Comparison of ENCODE assay signal across 21 cellular contexts in the genomic region with DNA sequence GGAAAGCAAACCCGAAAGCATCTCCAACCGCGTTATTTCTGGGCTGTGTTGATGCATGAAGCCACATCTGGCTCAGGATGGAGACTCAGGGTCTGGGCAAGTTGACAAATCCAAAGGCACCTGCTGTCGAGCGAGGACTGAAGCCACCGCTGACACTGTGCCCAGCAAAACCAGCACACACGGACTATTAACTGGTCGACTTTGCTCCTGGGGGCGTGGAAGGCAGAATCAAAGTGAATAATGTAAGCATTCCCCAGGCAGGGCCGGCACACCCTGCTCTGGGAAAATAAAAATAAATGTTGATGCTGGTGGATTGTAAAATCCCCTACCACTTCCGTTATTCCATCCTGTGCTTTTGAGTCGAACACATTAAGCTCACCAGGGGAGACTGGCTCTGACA.
"Had no signal": no experiment of that assay in that cellular context is flagged by ENCODE, and none has a peak within 500 bp of the region (broad histone marks: within the 10 kb centered on the region; RNA-seq: fewer than 3 reads in every experiment).

No MANE protein-coding gene starts in this region.

- ATAC-seq: activated CD8-positive, alpha-beta T cell treated with anti-CD3 and anti-CD28 coated beads for 36 hours; effector memory CD8-positive, alpha-beta T cell; naive thymus-derived CD4-positive, alpha-beta T cell; pancreas; right lobe of liver had no signal

- H3K27me3 ChIP-seq: neutrophil, pancreas, right lobe of liver, testis, upper lobe of left lung had no signal

- H3K27ac ChIP-seq: neutrophil, pancreas, right lobe of liver, stomach, testis, upper lobe of left lung had no signal

- H3K4me1 Mint-ChIP-seq: activated naive CD8-positive, alpha-beta T cell treated with anti-CD3 and anti-CD28 coated beads, Interleukin-2, amount 10 ng/mL, durations not matched to agents 7 days and 5 days had no signal

- H3K36me3 Mint-ChIP-seq: activated naive CD8-positive, alpha-beta T cell treated with anti-CD3 and anti-CD28 coated beads, Interleukin-2, amount 10 ng/mL, durations not matched to agents 7 days and 5 days; naive thymus-derived CD4-positive, alpha-beta T cell had no signal

- DNase-seq: activated CD4-positive, alpha-beta T cell treated with anti-CD3 and anti-CD28 coated beads, Interleukin-2, amount 10 ng/mL, durations not matched to agents 24 days and 14 days; activated CD4-positive, CD25-positive, alpha-beta regulatory T cell; activated CD8-positive, alpha-beta T cell treated with anti-CD3 and anti-CD28 coated beads for 36 hours; activated naive CD4-positive, alpha-beta T cell treated with Interleukin-2 at 50 U/mL for 16 hours; activated naive CD8-positive, alpha-beta T cell treated with anti-CD3 and anti-CD28 coated beads, Interleukin-2, amount 10 ng/mL, durations not matched to agents 7 days and 5 days; activated T-cell treated with anti-CD3 and anti-CD28 coated beads, Interleukin-2, amount 50 U/mL, for 24 hours; amygdala; caudate nucleus; effector memory CD8-positive, alpha-beta T cell; foreskin fibroblast; mesenchymal stem cell; naive thymus-derived CD4-positive, alpha-beta T cell; pancreas; right lobe of liver; stimulated activated CD4-positive, alpha-beta T cell treated with anti-CD3 and anti-CD28 coated beads, Interleukin-4, amount 100 ng/mL, for 1 hour; stomach; T1000; testis; upper lobe of left lung had no signal

- H3K27me3 Mint-ChIP-seq: activated CD4-positive, alpha-beta T cell treated with anti-CD3 and anti-CD28 coated beads, Interleukin-2, amount 10 ng/mL, durations not matched to agents 24 days and 14 days; activated naive CD8-positive, alpha-beta T cell treated with anti-CD3 and anti-CD28 coated beads, Interleukin-2, amount 10 ng/mL, durations not matched to agents 7 days and 5 days had no signal

- H3K9me3 ChIP-seq: neutrophil, pancreas, right lobe of liver, stomach, testis, upper lobe of left lung had no signal

- H3K9me3 Mint-ChIP-seq: activated CD4-positive, alpha-beta T cell treated with anti-CD3 and anti-CD28 coated beads, Interleukin-2, amount 10 ng/mL, durations not matched to agents 24 days and 14 days; activated CD8-positive, alpha-beta T cell treated with anti-CD3 and anti-CD28 coated beads for 36 hours; activated naive CD8-positive, alpha-beta T cell treated with anti-CD3 and anti-CD28 coated beads, Interleukin-2, amount 10 ng/mL, durations not matched to agents 7 days and 5 days; activated T-cell treated with anti-CD3 and anti-CD28 coated beads, Interleukin-2, amount 50 U/mL, for 24 hours; activated T-helper 2 cell treated with anti-CD3 and anti-CD28 coated beads, Interferon-gamma antibody, Interleukin-2, Interleukin-4, amounts not matched to agents 10 μg/mL and 5 μg/mL and 100 μg/mL, durations not matched to agents 14 hours and 24 hours and 36 hours; effector memory CD8-positive, alpha-beta T cell had no signal

- H3K4me3 Mint-ChIP-seq: activated CD4-positive, alpha-beta T cell treated with anti-CD3 and anti-CD28 coated beads, Interleukin-2, amount 10 ng/mL, durations not matched to agents 24 days and 14 days; activated CD8-positive, alpha-beta T cell treated with anti-CD3 and anti-CD28 coated beads for 36 hours; activated naive CD8-positive, alpha-beta T cell treated with anti-CD3 and anti-CD28 coated beads, Interleukin-2, amount 10 ng/mL, durations not matched to agents 7 days and 5 days; activated T-cell treated with anti-CD3 and anti-CD28 coated beads, Interleukin-2, amount 50 U/mL, for 24 hours; effector memory CD8-positive, alpha-beta T cell; naive thymus-derived CD4-positive, alpha-beta T cell had no signal

- H3K27ac Mint-ChIP-seq: activated CD4-positive, alpha-beta T cell treated with anti-CD3 and anti-CD28 coated beads, Interleukin-2, amount 10 ng/mL, durations not matched to agents 24 days and 14 days; activated CD8-positive, alpha-beta T cell treated with anti-CD3 and anti-CD28 coated beads for 36 hours; activated naive CD8-positive, alpha-beta T cell treated with anti-CD3 and anti-CD28 coated beads, Interleukin-2, amount 10 ng/mL, durations not matched to agents 7 days and 5 days; activated T-cell treated with anti-CD3 and anti-CD28 coated beads, Interleukin-2, amount 50 U/mL, for 24 hours; activated T-helper 2 cell treated with anti-CD3 and anti-CD28 coated beads, Interferon-gamma antibody, Interleukin-2, Interleukin-4, amounts not matched to agents 10 μg/mL and 5 μg/mL and 100 μg/mL, durations not matched to agents 14 hours and 24 hours and 36 hours; effector memory CD8-positive, alpha-beta T cell; naive thymus-derived CD4-positive, alpha-beta T cell had no signal
